Comparison of ENCODE assay signal across 22 cellular contexts in the genomic region with DNA sequence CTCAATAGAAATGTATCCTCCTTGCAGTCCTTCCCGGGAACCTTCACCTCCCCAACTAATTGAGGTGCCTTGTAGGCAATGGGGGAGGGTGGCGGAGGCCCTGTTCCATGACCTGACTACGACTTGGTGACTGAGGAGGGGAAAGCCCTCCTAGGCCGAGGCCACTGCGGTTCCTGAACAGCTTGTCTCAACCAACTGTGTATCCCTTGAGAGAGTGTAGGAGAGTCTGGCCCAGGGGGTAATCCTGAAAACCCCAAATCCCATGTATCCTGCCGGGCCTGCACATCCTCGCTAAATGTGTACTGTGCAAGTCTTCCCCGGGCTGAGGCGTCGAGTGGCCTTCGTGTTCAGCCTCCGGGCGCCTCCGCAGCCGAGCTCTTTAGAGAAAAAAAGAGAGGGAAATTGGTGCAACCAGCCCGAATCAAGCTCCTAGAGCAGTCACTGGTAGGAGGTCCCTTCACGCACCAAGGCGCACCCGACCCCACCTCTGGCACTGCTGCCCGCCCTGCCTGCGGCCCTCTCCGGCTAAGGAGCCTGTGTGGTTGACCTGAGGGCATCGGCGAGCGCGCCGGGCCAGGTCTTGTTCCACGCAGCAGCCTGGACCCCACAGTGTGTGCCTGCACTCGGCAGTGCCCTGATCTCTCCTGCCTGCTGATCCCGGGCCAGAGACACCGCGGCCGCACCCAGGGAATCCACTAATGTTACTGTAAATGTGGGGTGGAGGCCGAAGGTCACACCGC. TPM values are rescaled to one million over a fixed set of nuclear protein-coding genes. Genes with fewer than 3 reads are reported as not detected.
A peak's percentile ranks its signal among the peaks of the same experiment; 100 is the strongest.
DNase-seq lines count a peak whose midpoint lies in the region; ATAC-seq lines count a peak whose summit lies in the region.
"Had no signal": no experiment of that assay in that cellular context is flagged by ENCODE, and none has a peak within 500 bp of the region (broad histone marks: within the 10 kb centered on the region; RNA-seq: fewer than 3 reads in every experiment).

No MANE protein-coding gene starts in this region.

- peak overlapping the region; percentile 34 for H3K4me3 ChIP-seq in NT2/D1 (ENCODE audit: insufficient read length, low read depth)
- H3K4me3 ChIP-seq in iPS-11a (ENCODE audit: low read depth, low read length), result peak overlapping the region; percentile 10
- H3K4me3 ChIP-seq: skin epidermis, thyroid gland had no signal

- intact Hi-C loops in posterior vena cava (cut with DNase I), result no loop called here

- H3K9ac ChIP-seq in NT2/D1 (ENCODE audit: insufficient read length, low read depth), result no peak overlapping the region
- H3K9ac ChIP-seq: BLaER1 treated with 17β-estradiol and CSF1 and Interleukin-3, amounts not matched to agents 10 nM and 100 nM had no signal

- no peaks in the 10 kb centered on the region for H3K9me3 ChIP-seq in NT2/D1 (ENCODE audit: insufficient read depth, low read length)
- H3K9me3 ChIP-seq: thyroid gland had no signal

- DNase-seq in NT2/D1 (ENCODE audit: low read depth, low spot score) (no peak), posterior vena cava (ENCODE audit: low spot score) (peak; percentile 74), NCI-H2227 treated with DMSO at 0.1 percent for 48 hours (lab: John Stamatoyannopoulos, UW) (no peak)
- no peak for DNase-seq in effector CD8-positive, alpha-beta T cell (lab: John Stamatoyannopoulos, UW)
- no peak for DNase-seq in stimulated activated CD4-positive, alpha-beta T cell treated with anti-CD3 and anti-CD28 coated beads, Interleukin-4, amount 100 ng/mL, for 1 hour
- DNase-seq: activated CD8-positive, alpha-beta memory T cell treated with anti-CD3 and anti-CD28 coated beads, Interleukin-2, amount 50 U/mL, for 48 hours; activated naive CD4-positive, alpha-beta T cell; DMS79; NCI-H2107; occipital lobe; RPMI8226; T-cell; thyroid gland had no signal

- H3K27me3 ChIP-seq in NT2/D1 (ENCODE audit: insufficient read depth, insufficient read length), result peaks cover 100% of the 10 kb centered on the region

- H3K4me1 ChIP-seq in NT2/D1 (ENCODE audit: insufficient read depth, insufficient read length), result peaks cover 4% of the 10 kb centered on the region

- H3K36me3 ChIP-seq in NT2/D1 (ENCODE audit: insufficient read depth, insufficient read length, low read length), result no peaks in the 10 kb centered on the region
- H3K36me3 ChIP-seq: thyroid gland had no signal

- ATAC-seq in GM19463 (IDR thresholded peaks at IDR 0.05; ENCODE audit: unreplicated experiment) (peak; percentile 37), HG03139 (IDR thresholded peaks at IDR 0.05; ENCODE audit: unreplicated experiment) (no peak)
- ATAC-seq: activated CD4-positive, CD25-positive, alpha-beta regulatory T cell treated with anti-CD3 and anti-CD28 coated beads, Interleukin-2, amount 50 U/mL, for 24 hours; HepG2; T-cell had no signal

RNA-seq across cellular contexts. Expression of gene SIM1, which starts 7.3 kb away (rescaled TPM):
- total RNA-seq in posterior vena cava, result not detected
- total RNA-seq: dermis microvascular lymphatic vessel endothelial cell, HepG2, mesenteric fat pad, occipital lobe, T-cell, thyroid gland had no signal
